Comparison of ENCODE assay signal across 8 cellular contexts in the genomic region with DNA sequence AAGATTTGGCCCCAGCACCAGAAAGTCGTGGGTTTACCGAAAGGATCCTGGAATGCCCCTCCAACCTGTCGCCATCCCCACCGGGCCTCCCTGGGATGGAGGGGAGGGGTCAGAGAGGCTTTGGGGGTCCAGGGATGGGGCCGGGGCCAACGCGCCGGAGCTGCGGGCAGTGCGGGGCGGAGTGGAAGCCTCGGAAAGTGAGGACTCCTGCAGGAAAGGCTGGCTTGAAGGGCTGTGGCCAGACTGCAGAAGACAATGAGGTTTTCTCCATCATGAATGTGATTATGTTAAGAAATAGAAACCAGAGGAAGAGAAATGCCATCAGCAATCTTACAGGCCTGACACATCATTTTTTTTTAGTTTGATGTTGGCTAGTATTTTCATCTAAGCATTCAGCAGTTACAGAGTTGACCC. TPM values are rescaled to one million over a fixed set of nuclear protein-coding genes. Genes with fewer than 3 reads are reported as not detected.
DNase-seq lines count a peak whose midpoint lies in the region; ATAC-seq and TF ChIP-seq lines count a peak whose summit lies in the region.

No MANE protein-coding gene starts in this region.

- POLR2A ChIA-PET in activated CD8-positive, alpha-beta T cell treated with anti-CD3 and anti-CD28 coated beads for 36 hours (lab: Charles Lee): interaction anchor here (0.5 to 4.9 kb wide), 12 partner anchors 11 to 243 kb away, joined by 3 to 42 read pairs (median 4); a partner anchor contains a TSS

- H3K27ac Mint-ChIP-seq in activated CD8-positive, alpha-beta T cell treated with anti-CD3 and anti-CD28 coated beads for 36 hours: peak overlapping the region; percentile 92

- no peak for TF ChIP-seq POLR2A in esophagus squamous epithelium (IDR thresholded peaks at IDR 0.05)

- in situ Hi-C loops in GM23248 (cut with MboI): no loop called here

- H3K4me1 ChIP-seq in GM23248 (ENCODE audit: insufficient read depth): no peaks in the 10 kb centered on the region
- peaks cover 40% of the 10 kb centered on the region for H3K4me1 ChIP-seq in Loucy (ENCODE audit: insufficient read depth, low read length, poor library complexity, severe bottlenecking)
- H3K4me1 ChIP-seq in esophagus squamous epithelium: peaks cover 0 to 35% (median 6%) of the 10 kb centered on the region in 3 donors
- peaks cover 0 to 15% of the 10 kb centered on the region in 2 donors for H3K4me1 ChIP-seq in muscle layer of duodenum (ENCODE audit: control insufficient read depth in 1 of 2, insufficient read depth in 2 of 2, low read length in 2 of 2)

- intact Hi-C loops in activated CD8-positive, alpha-beta T cell treated with anti-CD3 and anti-CD28 coated beads for 36 hours (cut with micrococcal nuclease): no loop called here
- intact Hi-C loops in esophagus squamous epithelium (cut with DNase I): no loop called here

- H3K9me3 ChIP-seq in GM23248 (ENCODE audit: low read depth) (no peaks in the 10 kb centered on the region), Loucy (ENCODE audit: insufficient read depth, low read depth, low read length) (no peaks in the 10 kb centered on the region), esophagus squamous epithelium (no peaks in the 10 kb centered on the region), muscle layer of duodenum (ENCODE audit: control insufficient read depth in 1 of 2, low read length in 2 of 2) (no peaks in the 10 kb centered on the region)

- H2AFZ ChIP-seq in GM23248: peak overlapping the region; percentile 82
- H2AFZ ChIP-seq in Loucy (ENCODE audit: low read length): peak overlapping the region; percentile 59

- H3K4me3 ChIP-seq in GM23248: peak overlapping the region; percentile 94
- peak overlapping the region; percentile 94 for H3K4me3 ChIP-seq in Loucy (ENCODE audit: low read length, poor library complexity, severe bottlenecking)
- H3K4me3 ChIP-seq in esophagus squamous epithelium: peak overlapping the region; percentile 82 to 100 (median 98)
- peak overlapping the region; percentile 87 to 97 for H3K4me3 ChIP-seq in muscle layer of duodenum (ENCODE audit: low read depth in 1 of 2, low read length in 2 of 2)

- no peaks in the 10 kb centered on the region for H3K9me2 ChIP-seq in GM23248 (ENCODE audit: insufficient read depth)
- H3K9me2 ChIP-seq in Loucy (replicated peaks; ENCODE audit: low read depth, low read length): no peaks in the 10 kb centered on the region

- peak overlapping the region; percentile 93 for H3K4me3 Mint-ChIP-seq in activated CD8-positive, alpha-beta T cell treated with anti-CD3 and anti-CD28 coated beads for 36 hours

- H3K36me3 Mint-ChIP-seq in activated CD8-positive, alpha-beta T cell treated with anti-CD3 and anti-CD28 coated beads for 36 hours (ENCODE audit: low read depth): peaks cover 27% of the 10 kb centered on the region

- H3K36me3 ChIP-seq in GM23248 (ENCODE audit: low read depth) (no peaks in the 10 kb centered on the region), Loucy (ENCODE audit: insufficient read depth, low read length) (no peaks in the 10 kb centered on the region), esophagus squamous epithelium (no peaks in the 10 kb centered on the region), muscle layer of duodenum (ENCODE audit: control insufficient read depth in 1 of 2, insufficient read depth in 2 of 2, low read length in 2 of 2) (no peaks in the 10 kb centered on the region)

- 1 to 4% methylated on average over 12 of the region's 12 CpGs for WGBS in GM23248 (ENCODE audit: low coverage in 1 of 2, low lambda C conversion rate in 2 of 2, missing lambda C conversion rate in 2 of 2), 2 experiments
- 0 to 6% methylated on average over 1 to 8 of the region's 12 CpGs for WGBS in esophagus squamous epithelium, 2 donors

- CTCF ChIA-PET in activated CD8-positive, alpha-beta T cell treated with anti-CD3 and anti-CD28 coated beads for 36 hours (lab: Charles Lee): interaction anchor here (1.0 to 2.7 kb wide), 4 partner anchors 62 to 229 kb away, joined by 3 to 15 read pairs (median 6); a partner anchor contains a TSS

- DNase-seq in NCI-H2081 (lab: John Stamatoyannopoulos, UW): peak; percentile 32 to 45
- DNase-seq in NCI-H2081 treated with DMSO at 0.1 percent for 48 hours (lab: John Stamatoyannopoulos, UW): no peak
- DNase-seq in GM23248: peak; percentile 72
- DNase-seq in activated CD8-positive, alpha-beta T cell treated with anti-CD3 and anti-CD28 coated beads for 36 hours: peak; percentile 24
- no peak for DNase-seq in esophagus squamous epithelium (lab: John Stamatoyannopoulos, UW)

- H3K4me2 ChIP-seq in GM23248 (ENCODE audit: unreplicated experiment) (peak overlapping the region; percentile 94), Loucy (ENCODE audit: low read depth, low read length, poor library complexity, severe bottlenecking) (peak overlapping the region; percentile 84)

- H3K27ac ChIP-seq in GM23248: peak overlapping the region; percentile 72
- peak overlapping the region; percentile 90 to 97 (median 96) for H3K27ac ChIP-seq in esophagus squamous epithelium
- H3K27ac ChIP-seq in muscle layer of duodenum (ENCODE audit: low read length): peak overlapping the region; percentile 81
- peak overlapping the region; percentile 54 for H3K27ac ChIP-seq in temporal lobe (ENCODE audit: low read depth, low read length)

- 0 out of 2 replicates have a peak, but pooled peaks cover 6% of the 10 kb centered on the region for H3F3A ChIP-seq in GM23248 (ENCODE audit: insufficient read depth)
- no peaks in the 10 kb centered on the region for H3F3A ChIP-seq in Loucy (ENCODE audit: low read depth)

- peaks cover 55% of the 10 kb centered on the region for H3K79me2 ChIP-seq in GM23248 (ENCODE audit: insufficient read depth)
- peaks cover 61% of the 10 kb centered on the region for H3K79me2 ChIP-seq in Loucy (ENCODE audit: insufficient read depth, low read length)

- no peaks in the 10 kb centered on the region for H3K9me3 Mint-ChIP-seq in activated CD8-positive, alpha-beta T cell treated with anti-CD3 and anti-CD28 coated beads for 36 hours

- no peaks in the 10 kb centered on the region; the same call in 1 of the 2 replicates for H4K20me1 ChIP-seq in GM23248 (ENCODE audit: insufficient read depth)
- H4K20me1 ChIP-seq in Loucy (ENCODE audit: insufficient read depth, low read length, poor library complexity, severe bottlenecking): peaks cover 53% of the 10 kb centered on the region

- no peak for TF ChIP-seq CTCF in Loucy (conservative IDR thresholded peaks at IDR 0.05; ENCODE audit: low read length)
- TF ChIP-seq CTCF in activated CD8-positive, alpha-beta T cell treated with anti-CD3 and anti-CD28 coated beads for 36 hours (IDR thresholded peaks at IDR 0.05): no peak
- TF ChIP-seq CTCF in esophagus squamous epithelium (IDR thresholded peaks at IDR 0.05): no peak

- H3K9ac ChIP-seq in GM23248: peak overlapping the region; percentile 93
- peak overlapping the region; percentile 92 for H3K9ac ChIP-seq in Loucy (ENCODE audit: low read depth, low read length, poor library complexity, severe bottlenecking)

- H3K27me3 ChIP-seq in GM23248 (replicated peaks; ENCODE audit: insufficient read depth) (no peaks in the 10 kb centered on the region), Loucy (ENCODE audit: insufficient read depth, low read length, poor library complexity, severe bottlenecking) (no peaks in the 10 kb centered on the region), esophagus squamous epithelium (no peaks in the 10 kb centered on the region), muscle layer of duodenum (ENCODE audit: low read depth, low read length) (no peaks in the 10 kb centered on the region)

- ATAC-seq in activated CD8-positive, alpha-beta T cell treated with anti-CD3 and anti-CD28 coated beads for 36 hours: peak; percentile 18

- peaks cover 35% of the 10 kb centered on the region for H3K4me1 Mint-ChIP-seq in activated CD8-positive, alpha-beta T cell treated with anti-CD3 and anti-CD28 coated beads for 36 hours (ENCODE audit: low read depth)

- no peaks in the 10 kb centered on the region for H3K27me3 Mint-ChIP-seq in activated CD8-positive, alpha-beta T cell treated with anti-CD3 and anti-CD28 coated beads for 36 hours

RNA-seq across cellular contexts. Expression of a gene that starts 0.7 kb away (rescaled TPM):
- 29.6 and 34.7 TPM in 2 replicates for total RNA-seq in GM23248 (2014; rRNA removed; shearing (Covaris generic))
- polyA plus RNA-seq in GM23248 (2016; fragmentation: Nextera tagmentation; extraction: Ambion mirVana): 11.0 and 14.0 TPM in 2 replicates
- total RNA-seq in activated CD8-positive, alpha-beta T cell treated with anti-CD3 and anti-CD28 coated beads for 36 hours: 10 to 100 TPM; 65.0 to 67.7 TPM
- 10 to 100 TPM; 10.1 to 23.7 (median 15.5) TPM for total RNA-seq in esophagus squamous epithelium
- 49.9 TPM for total RNA-seq in temporal lobe

Comparison
In these comparisons a context has a peak if more than half of its experiments do, and no peak if none do; other contexts are left out.
1. DNase-seq: peak in NCI-H2081 (2 of 2), GM23248 (single experiment) and activated CD8-positive, alpha-beta T cell treated with anti-CD3 and anti-CD28 coated beads for 36 hours (single experiment); none in NCI-H2081 treated with DMSO at 0.1 percent for 48 hours (single experiment) and esophagus squamous epithelium (single experiment).
2. Peak in every context shown above with its lines, with median percentiles within 50 percentile points of each other: H3K27ac ChIP-seq and H3K4me3 ChIP-seq.